ENCODE assay signal across 1 cellular context in genomic region chr17:78933025-78933958, GRCh38.
TF ChIP-seq lines count a peak whose summit lies in the region.

No MANE protein-coding gene starts in this region.

TF ChIP-seq in SK-N-SH, 30 proteins besides CTCF, POLR2A, EP300 and RAD21 (continued from another document):
- peak; percentile 56; the same call in 1 of the 2 replicates for TF ChIP-seq ZBTB33 (IDR thresholded peaks at IDR 0.05; ENCODE audit: borderline replicate concordance, low read depth)
- peak; percentile 71; the same call in 1 of the 2 replicates for TF ChIP-seq NFIC (IDR thresholded peaks at IDR 0.05; ENCODE audit: borderline replicate concordance)
